In genomic region chr3:183446838-183447205, GRCh38 we compare ENCODE assay signal across 8 cellular contexts. TPM values are rescaled to one million over a fixed set of nuclear protein-coding genes. Genes with fewer than 3 reads are reported as not detected.
DNase-seq lines count a peak whose midpoint lies in the region; ATAC-seq lines count a peak whose summit lies in the region.

No MANE protein-coding gene starts in this region.

- peaks cover 6% of the 10 kb centered on the region for H3K36me3 Mint-ChIP-seq in activated T-helper 17 cell treated with anti-CD3 and anti-CD28 coated beads, Interleukin-2, amount 50 U/mL, for 72 hours (ENCODE audit: low read depth)
- H3K36me3 Mint-ChIP-seq in stimulated activated naive B cell treated with anti-CD40 and anti-IgM and Interleukin-4, amounts not matched to agents 10 μg/mL and 1 μg/mL and 100 μg/mL, for 72 hours: peaks cover 7% of the 10 kb centered on the region in 2 donors

- no peak for ATAC-seq in activated T-helper 17 cell treated with anti-CD3 and anti-CD28 coated beads, Interleukin-2, amount 50 U/mL, for 72 hours (replicated peaks)
- ATAC-seq in stimulated activated naive B cell treated with anti-CD40 and anti-IgM and Interleukin-4, amounts not matched to agents 10 μg/mL and 1 μg/mL and 100 μg/mL, for 72 hours (replicated peaks): no peak

- DNase-seq in DMS79 treated with DMSO at 0.1 percent for 48 hours (lab: John Stamatoyannopoulos, UW) (peak; percentile 53), DMS79 (lab: John Stamatoyannopoulos, UW) (no peak), NCI-H146 treated with DMSO at 0.1 percent for 48 hours (lab: John Stamatoyannopoulos, UW; ENCODE audit: unreplicated experiment) (no peak), hippocampal formation (lab: John Stamatoyannopoulos, UW) (no peak), NK-92 (lab: John Stamatoyannopoulos, UW; ENCODE audit: unreplicated experiment) (no peak)
- DNase-seq in stimulated activated naive B cell treated with anti-CD40 and anti-IgM and Interleukin-4, amounts not matched to agents 10 μg/mL and 1 μg/mL and 100 μg/mL, for 72 hours: no peak

- no peaks in the 10 kb centered on the region for H3K27me3 Mint-ChIP-seq in activated T-helper 17 cell treated with anti-CD3 and anti-CD28 coated beads, Interleukin-2, amount 50 U/mL, for 72 hours
- peaks cover 4 to 14% of the 10 kb centered on the region in 2 donors for H3K27me3 Mint-ChIP-seq in stimulated activated naive B cell treated with anti-CD40 and anti-IgM and Interleukin-4, amounts not matched to agents 10 μg/mL and 1 μg/mL and 100 μg/mL, for 72 hours

- peaks cover 10% of the 10 kb centered on the region for H3K4me1 Mint-ChIP-seq in activated T-helper 17 cell treated with anti-CD3 and anti-CD28 coated beads, Interleukin-2, amount 50 U/mL, for 72 hours
- peaks cover 6 to 19% of the 10 kb centered on the region in 2 donors for H3K4me1 Mint-ChIP-seq in stimulated activated naive B cell treated with anti-CD40 and anti-IgM and Interleukin-4, amounts not matched to agents 10 μg/mL and 1 μg/mL and 100 μg/mL, for 72 hours

- peaks cover 3% of the 10 kb centered on the region for H3K9me3 ChIP-seq in iPS-18c (ENCODE audit: control insufficient read depth, insufficient read depth, low read length)

- H3K9me3 Mint-ChIP-seq in activated T-helper 17 cell treated with anti-CD3 and anti-CD28 coated beads, Interleukin-2, amount 50 U/mL, for 72 hours: peaks cover 8% of the 10 kb centered on the region
- H3K9me3 Mint-ChIP-seq in stimulated activated naive B cell treated with anti-CD40 and anti-IgM and Interleukin-4, amounts not matched to agents 10 μg/mL and 1 μg/mL and 100 μg/mL, for 72 hours: peaks cover 8 to 11% of the 10 kb centered on the region in 2 donors

- peak overlapping the region; percentile 97; the same call in 1 of the 2 replicates for H3K4me3 ChIP-seq in iPS-18c (ENCODE audit: insufficient read depth, low read depth, low read length)

- peak overlapping the region; percentile 93 for H3K27ac Mint-ChIP-seq in activated T-helper 17 cell treated with anti-CD3 and anti-CD28 coated beads, Interleukin-2, amount 50 U/mL, for 72 hours
- H3K27ac Mint-ChIP-seq in stimulated activated naive B cell treated with anti-CD40 and anti-IgM and Interleukin-4, amounts not matched to agents 10 μg/mL and 1 μg/mL and 100 μg/mL, for 72 hours: peak overlapping the region; percentile 78

- H3K4me3 Mint-ChIP-seq in activated T-helper 17 cell treated with anti-CD3 and anti-CD28 coated beads, Interleukin-2, amount 50 U/mL, for 72 hours: peak overlapping the region; percentile 90
- H3K4me3 Mint-ChIP-seq in stimulated activated naive B cell treated with anti-CD40 and anti-IgM and Interleukin-4, amounts not matched to agents 10 μg/mL and 1 μg/mL and 100 μg/mL, for 72 hours: peak overlapping the region; percentile 95 to 97

RNA-seq across cellular contexts. Expression of gene MCF2L2, which starts 18.4 kb away (rescaled TPM):
- total RNA-seq in activated T-helper 17 cell treated with anti-CD3 and anti-CD28 coated beads, Interleukin-2, amount 50 U/mL, for 72 hours: 1 to 10 TPM; 9.0 to 10.0 TPM
